In the genomic region with DNA sequence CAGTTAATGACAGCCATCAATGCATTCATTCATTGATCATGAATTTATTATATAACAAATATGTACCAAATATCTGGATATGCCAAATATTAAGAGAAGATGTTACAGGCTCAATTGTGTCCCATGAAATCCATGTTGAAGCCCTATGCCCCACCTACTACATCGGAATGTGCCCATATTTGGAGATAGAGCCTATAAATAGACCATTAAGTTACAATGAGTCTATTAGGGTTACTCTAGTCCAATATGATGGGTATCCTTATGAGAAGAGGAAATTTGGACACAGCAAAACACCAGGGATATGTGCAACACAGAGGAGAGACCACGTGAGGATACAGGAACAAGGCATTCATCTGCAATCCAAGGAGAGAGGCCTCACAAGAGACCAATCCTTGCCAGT, we compare ENCODE assay signal across 37 cellular contexts.
"Had no signal": no experiment of that assay in that cellular context is flagged by ENCODE, and none has a peak within 500 bp of the region (broad histone marks: within the 10 kb centered on the region; RNA-seq: fewer than 3 reads in every experiment).

No MANE protein-coding gene starts in this region.

- H3K27me3 Mint-ChIP-seq: activated B cell treated with CpG ODN at 0.5 μM for 24 hours; activated CD4-positive, alpha-beta memory T cell treated with anti-CD3 and anti-CD28 coated beads, Interleukin-2, amount 10 ng/mL, durations not matched to agents 7 days and 5 days; activated CD4-positive, alpha-beta T cell treated with anti-CD3 and anti-CD28 coated beads, Interleukin-2, amount 10 ng/mL, durations not matched to agents 24 days and 14 days; activated CD8-positive, alpha-beta memory T cell treated with anti-CD3 and anti-CD28 coated beads, Interleukin-2, amount 10 ng/mL, durations not matched to agents 7 days and 5 days; activated naive CD4-positive, alpha-beta T cell treated with anti-CD3 and anti-CD28 coated beads, Interleukin-2, amount 10 ng/mL, durations not matched to agents 7 days and 5 days; activated naive CD4-positive, alpha-beta T cell treated with anti-CD3 and anti-CD28 coated beads, Interleukin-2, amount 50 U/mL, for 24 hours; activated naive CD8-positive, alpha-beta T cell; activated naive CD8-positive, alpha-beta T cell treated with anti-CD3 and anti-CD28 coated beads, Interleukin-2, amount 10 ng/mL, durations not matched to agents 7 days and 5 days; activated naive CD8-positive, alpha-beta T cell treated with anti-CD3 and anti-CD28 coated beads, Interleukin-2, amount 50 U/mL, for 24 hours; central memory CD8-positive, alpha-beta T cell had no signal

- DNase-seq: activated B cell treated with CpG ODN at 0.5 μM for 24 hours; activated CD4-positive, alpha-beta memory T cell treated with anti-CD3 and anti-CD28 coated beads, Interleukin-2, amount 10 ng/mL, durations not matched to agents 7 days and 5 days; activated CD4-positive, alpha-beta T cell treated with anti-CD3 and anti-CD28 coated beads for 4 hours; activated CD4-positive, alpha-beta T cell treated with anti-CD3 and anti-CD28 coated beads, Interleukin-2, amount 10 ng/mL, durations not matched to agents 24 days and 14 days; activated CD4-positive, alpha-beta T cell treated with anti-CD3 and anti-CD28 coated beads, Interleukin-2, amount 50 U/mL, for 48 hours; activated CD4-positive, CD25-positive, alpha-beta regulatory T cell treated with anti-CD3 and anti-CD28 coated beads, Interleukin-2, amount 50 U/mL, for 72 hours; activated CD8-positive, alpha-beta memory T cell treated with anti-CD3 and anti-CD28 coated beads for 24 hours; activated CD8-positive, alpha-beta memory T cell treated with anti-CD3 and anti-CD28 coated beads, Interleukin-2, amount 10 ng/mL, durations not matched to agents 7 days and 5 days; activated CD8-positive, alpha-beta memory T cell treated with anti-CD3 and anti-CD28 coated beads, Interleukin-2, amount 50 U/mL, for 48 hours; activated CD8-positive, alpha-beta T cell treated with anti-CD3 and anti-CD28 coated beads, Interleukin-2, amount 10 ng/mL, durations not matched to agents 7 days and 5 days; activated effector memory CD4-positive, alpha-beta T cell treated with Interleukin-2 at 50 U/mL for 16 hours; activated gamma-delta T cell; activated naive CD4-positive, alpha-beta T cell treated with anti-CD3 and anti-CD28 coated beads, Interleukin-2, amount 10 ng/mL, durations not matched to agents 7 days and 5 days; activated naive CD4-positive, alpha-beta T cell treated with Interleukin-2 at 50 U/mL for 16 hours; activated naive CD8-positive, alpha-beta T cell treated with anti-CD3 and anti-CD28 coated beads, Interleukin-2, amount 10 ng/mL, durations not matched to agents 7 days and 5 days; activated naive CD8-positive, alpha-beta T cell treated with anti-CD3 and anti-CD28 coated beads, Interleukin-2, amount 50 U/mL, for 24 hours; activated T-cell treated with anti-CD3 and anti-CD28 coated beads, Interleukin-2, amount 50 U/mL, for 24 hours; activated T-cell treated with anti-CD3 and anti-CD28 coated beads, Interleukin-2, amount 50 U/mL, for 48 hours; amygdala; anterior cingulate cortex; caudate nucleus; cerebellar nuclear complex; T-helper 1 cell; T-helper 2 cell; T-helper 9 cell had no signal

- ATAC-seq: activated CD8-positive, alpha-beta memory T cell treated with anti-CD3 and anti-CD28 coated beads, Interleukin-2, amount 10 ng/mL, durations not matched to agents 7 days and 5 days; activated CD8-positive, alpha-beta T cell treated with anti-CD3 and anti-CD28 coated beads, Interleukin-2, amount 10 ng/mL, durations not matched to agents 7 days and 5 days; activated naive CD8-positive, alpha-beta T cell treated with anti-CD3 and anti-CD28 coated beads, Interleukin-2, amount 50 U/mL, for 24 hours had no signal

- H3K27me3 ChIP-seq: ascending aorta, cardiac muscle cell had no signal

- H3K4me1 ChIP-seq: ascending aorta had no signal

- H3K4me3 Mint-ChIP-seq: activated B cell treated with CpG ODN at 0.5 μM for 24 hours; activated CD4-positive, alpha-beta memory T cell treated with anti-CD3 and anti-CD28 coated beads, Interleukin-2, amount 10 ng/mL, durations not matched to agents 7 days and 5 days; activated CD4-positive, alpha-beta T cell treated with anti-CD3 and anti-CD28 coated beads, Interleukin-2, amount 10 ng/mL, durations not matched to agents 24 days and 14 days; activated CD8-positive, alpha-beta memory T cell treated with anti-CD3 and anti-CD28 coated beads, Interleukin-2, amount 10 ng/mL, durations not matched to agents 7 days and 5 days; activated CD8-positive, alpha-beta T cell treated with anti-CD3 and anti-CD28 coated beads, Interleukin-2, amount 10 ng/mL, durations not matched to agents 7 days and 5 days; activated naive CD4-positive, alpha-beta T cell treated with anti-CD3 and anti-CD28 coated beads, Interleukin-2, amount 10 ng/mL, durations not matched to agents 7 days and 5 days; activated naive CD4-positive, alpha-beta T cell treated with anti-CD3 and anti-CD28 coated beads, Interleukin-2, amount 50 U/mL, for 24 hours; activated naive CD8-positive, alpha-beta T cell; activated naive CD8-positive, alpha-beta T cell treated with anti-CD3 and anti-CD28 coated beads, Interleukin-2, amount 10 ng/mL, durations not matched to agents 7 days and 5 days; activated naive CD8-positive, alpha-beta T cell treated with anti-CD3 and anti-CD28 coated beads, Interleukin-2, amount 50 U/mL, for 24 hours; activated T-cell treated with anti-CD3 and anti-CD28 coated beads, Interleukin-2, amount 50 U/mL, for 24 hours; brain; central memory CD8-positive, alpha-beta T cell; T-helper 1 cell treated with Interleukin-12 subunit alpha and Interleukin-12 subunit beta and Interleukin-4 antibody, amounts not matched to agents 30 μg/mL and 1 μg/mL, for 36 hours; T-helper 2 cell treated with Interferon-gamma antibody and Interleukin-4, amounts not matched to agents 5 μg/mL and 100 μg/mL, for 36 hours had no signal

- H3K4me3 ChIP-seq: ascending aorta, cardiac muscle cell had no signal

- H3K4me1 Mint-ChIP-seq: activated B cell treated with CpG ODN at 0.5 μM for 24 hours; activated CD4-positive, alpha-beta memory T cell treated with anti-CD3 and anti-CD28 coated beads, Interleukin-2, amount 10 ng/mL, durations not matched to agents 7 days and 5 days; activated CD4-positive, alpha-beta T cell treated with anti-CD3 and anti-CD28 coated beads, Interleukin-2, amount 10 ng/mL, durations not matched to agents 24 days and 14 days; activated CD8-positive, alpha-beta memory T cell treated with anti-CD3 and anti-CD28 coated beads, Interleukin-2, amount 10 ng/mL, durations not matched to agents 7 days and 5 days; activated naive CD4-positive, alpha-beta T cell treated with anti-CD3 and anti-CD28 coated beads, Interleukin-2, amount 10 ng/mL, durations not matched to agents 7 days and 5 days; activated naive CD4-positive, alpha-beta T cell treated with anti-CD3 and anti-CD28 coated beads, Interleukin-2, amount 50 U/mL, for 24 hours; activated naive CD8-positive, alpha-beta T cell treated with anti-CD3 and anti-CD28 coated beads, Interleukin-2, amount 10 ng/mL, durations not matched to agents 7 days and 5 days; activated naive CD8-positive, alpha-beta T cell treated with anti-CD3 and anti-CD28 coated beads, Interleukin-2, amount 50 U/mL, for 24 hours; brain; central memory CD8-positive, alpha-beta T cell had no signal

- FAIRE-seq: bronchial epithelial cell, TTC549 had no signal

- H3K9me3 ChIP-seq: ascending aorta had no signal

- H3K27ac ChIP-seq: ascending aorta, cardiac muscle cell, VCaP had no signal

- H3K9me3 Mint-ChIP-seq: activated B cell treated with CpG ODN at 0.5 μM for 24 hours; activated CD4-positive, alpha-beta memory T cell treated with anti-CD3 and anti-CD28 coated beads, Interleukin-2, amount 10 ng/mL, durations not matched to agents 7 days and 5 days; activated CD4-positive, alpha-beta T cell treated with anti-CD3 and anti-CD28 coated beads, Interleukin-2, amount 10 ng/mL, durations not matched to agents 24 days and 14 days; activated naive CD4-positive, alpha-beta T cell treated with anti-CD3 and anti-CD28 coated beads, Interleukin-2, amount 10 ng/mL, durations not matched to agents 7 days and 5 days; activated naive CD4-positive, alpha-beta T cell treated with anti-CD3 and anti-CD28 coated beads, Interleukin-2, amount 50 U/mL, for 24 hours; activated naive CD8-positive, alpha-beta T cell treated with anti-CD3 and anti-CD28 coated beads, Interleukin-2, amount 10 ng/mL, durations not matched to agents 7 days and 5 days; activated naive CD8-positive, alpha-beta T cell treated with anti-CD3 and anti-CD28 coated beads, Interleukin-2, amount 50 U/mL, for 24 hours; activated T-cell treated with anti-CD3 and anti-CD28 coated beads, Interleukin-2, amount 50 U/mL, for 24 hours; brain; T-helper 1 cell treated with Interleukin-12 subunit alpha and Interleukin-12 subunit beta and Interleukin-4 antibody, amounts not matched to agents 30 μg/mL and 1 μg/mL, for 36 hours; T-helper 2 cell treated with Interferon-gamma antibody and Interleukin-4, amounts not matched to agents 5 μg/mL and 100 μg/mL, for 36 hours had no signal

- H3K27ac Mint-ChIP-seq: activated B cell treated with CpG ODN at 0.5 μM for 24 hours; activated CD4-positive, alpha-beta memory T cell treated with anti-CD3 and anti-CD28 coated beads, Interleukin-2, amount 10 ng/mL, durations not matched to agents 7 days and 5 days; activated CD4-positive, alpha-beta T cell treated with anti-CD3 and anti-CD28 coated beads, Interleukin-2, amount 10 ng/mL, durations not matched to agents 24 days and 14 days; activated CD8-positive, alpha-beta memory T cell treated with anti-CD3 and anti-CD28 coated beads, Interleukin-2, amount 10 ng/mL, durations not matched to agents 7 days and 5 days; activated CD8-positive, alpha-beta T cell treated with anti-CD3 and anti-CD28 coated beads, Interleukin-2, amount 10 ng/mL, durations not matched to agents 7 days and 5 days; activated naive CD4-positive, alpha-beta T cell treated with anti-CD3 and anti-CD28 coated beads, Interleukin-2, amount 10 ng/mL, durations not matched to agents 7 days and 5 days; activated naive CD4-positive, alpha-beta T cell treated with anti-CD3 and anti-CD28 coated beads, Interleukin-2, amount 50 U/mL, for 24 hours; activated naive CD8-positive, alpha-beta T cell; activated naive CD8-positive, alpha-beta T cell treated with anti-CD3 and anti-CD28 coated beads, Interleukin-2, amount 10 ng/mL, durations not matched to agents 7 days and 5 days; activated naive CD8-positive, alpha-beta T cell treated with anti-CD3 and anti-CD28 coated beads, Interleukin-2, amount 50 U/mL, for 24 hours; activated T-cell treated with anti-CD3 and anti-CD28 coated beads, Interleukin-2, amount 50 U/mL, for 24 hours; activated T-helper 2 cell treated with anti-CD3 and anti-CD28 coated beads, Interferon-gamma antibody, Interleukin-2, Interleukin-4, amounts not matched to agents 10 μg/mL and 5 μg/mL and 100 μg/mL, durations not matched to agents 14 hours and 24 hours and 36 hours; brain; T-helper 1 cell treated with Interleukin-12 subunit alpha and Interleukin-12 subunit beta and Interleukin-4 antibody, amounts not matched to agents 30 μg/mL and 1 μg/mL, for 36 hours; T-helper 2 cell treated with Interferon-gamma antibody and Interleukin-4, amounts not matched to agents 5 μg/mL and 100 μg/mL, for 36 hours had no signal

- H3K36me3 Mint-ChIP-seq: activated CD8-positive, alpha-beta memory T cell treated with anti-CD3 and anti-CD28 coated beads, Interleukin-2, amount 10 ng/mL, durations not matched to agents 7 days and 5 days; activated naive CD4-positive, alpha-beta T cell treated with anti-CD3 and anti-CD28 coated beads, Interleukin-2, amount 10 ng/mL, durations not matched to agents 7 days and 5 days; activated naive CD4-positive, alpha-beta T cell treated with anti-CD3 and anti-CD28 coated beads, Interleukin-2, amount 50 U/mL, for 24 hours; activated naive CD8-positive, alpha-beta T cell; activated naive CD8-positive, alpha-beta T cell treated with anti-CD3 and anti-CD28 coated beads, Interleukin-2, amount 10 ng/mL, durations not matched to agents 7 days and 5 days; brain had no signal

- H3K36me3 ChIP-seq: ascending aorta, cardiac muscle cell had no signal
